Comparison of ENCODE assay signal across 19 cellular contexts in genomic region chr6:167789358-167789757, GRCh38.
"Had no signal": no experiment of that assay in that cellular context is flagged by ENCODE, and none has a peak within 500 bp of the region (broad histone marks: within the 10 kb centered on the region; RNA-seq: fewer than 3 reads in every experiment).

No MANE protein-coding gene starts in this region.

- H3K36me3 ChIP-seq: tibial artery, uterus had no signal

- H3K9me3 ChIP-seq: tibial artery, uterus had no signal

- DNase-seq: activated CD4-positive, alpha-beta memory T cell treated with anti-CD3 and anti-CD28 coated beads, Interleukin-2, amount 10 ng/mL, durations not matched to agents 7 days and 5 days; activated CD8-positive, alpha-beta memory T cell treated with anti-CD3 and anti-CD28 coated beads, Interleukin-2, amount 50 U/mL, for 4 hours; activated gamma-delta T cell; activated T-cell treated with anti-CD3 and anti-CD28 coated beads, Interleukin-2, amount 50 U/mL, for 72 hours; amniotic stem cell; effector CD8-positive, alpha-beta T cell; foreskin melanocyte; naive B cell; retina; stimulated activated CD4-positive, alpha-beta T cell treated with anti-CD3 and anti-CD28 coated beads, Interleukin-15, amount 100 ng/mL, for 24 hours; stimulated activated CD4-positive, alpha-beta T cell treated with anti-CD3 and anti-CD28 coated beads, Interleukin-4, amount 100 ng/mL, for 1 hour; stimulated activated naive B cell treated with anti-CD40 and anti-IgM and Interleukin-4, amounts not matched to agents 10 μg/mL and 1 μg/mL and 100 μg/mL, for 72 hours; T-cell; T-helper 9 cell; uterus had no signal

- H3K27ac ChIP-seq: tibial artery, uterus had no signal

- H3K4me1 Mint-ChIP-seq: activated CD4-positive, alpha-beta memory T cell treated with anti-CD3 and anti-CD28 coated beads, Interleukin-2, amount 10 ng/mL, durations not matched to agents 7 days and 5 days; central memory CD8-positive, alpha-beta T cell; T-cell had no signal

- ATAC-seq: activated T-cell treated with anti-CD3 and anti-CD28 coated beads, Interleukin-2, amount 50 U/mL, for 72 hours; left colon; stimulated activated naive B cell treated with anti-CD40 and anti-IgM and Interleukin-4, amounts not matched to agents 10 μg/mL and 1 μg/mL and 100 μg/mL, for 72 hours; T-cell had no signal

- H3K4me1 ChIP-seq: uterus had no signal

- H3K9me3 Mint-ChIP-seq: activated CD4-positive, alpha-beta memory T cell treated with anti-CD3 and anti-CD28 coated beads, Interleukin-2, amount 10 ng/mL, durations not matched to agents 7 days and 5 days; activated T-cell treated with anti-CD3 and anti-CD28 coated beads, Interleukin-2, amount 50 U/mL, for 72 hours; central memory CD8-positive, alpha-beta T cell; T-cell had no signal

- H3K27me3 ChIP-seq: tibial artery, uterus had no signal

- H3K27ac Mint-ChIP-seq: activated CD4-positive, alpha-beta memory T cell treated with anti-CD3 and anti-CD28 coated beads, Interleukin-2, amount 10 ng/mL, durations not matched to agents 7 days and 5 days; activated naive CD8-positive, alpha-beta T cell; activated T-cell treated with anti-CD3 and anti-CD28 coated beads, Interleukin-2, amount 50 U/mL, for 72 hours; naive B cell; stimulated activated naive B cell treated with anti-CD40 and anti-IgM and Interleukin-4, amounts not matched to agents 10 μg/mL and 1 μg/mL and 100 μg/mL, for 72 hours; T-cell had no signal

- H3K4me3 ChIP-seq: tibial artery, uterus had no signal

- H3K4me3 Mint-ChIP-seq: activated CD4-positive, alpha-beta memory T cell treated with anti-CD3 and anti-CD28 coated beads, Interleukin-2, amount 10 ng/mL, durations not matched to agents 7 days and 5 days; activated naive CD8-positive, alpha-beta T cell; activated T-cell treated with anti-CD3 and anti-CD28 coated beads, Interleukin-2, amount 50 U/mL, for 72 hours; central memory CD8-positive, alpha-beta T cell; naive B cell; stimulated activated naive B cell treated with anti-CD40 and anti-IgM and Interleukin-4, amounts not matched to agents 10 μg/mL and 1 μg/mL and 100 μg/mL, for 72 hours; T-cell had no signal

- H3K36me3 Mint-ChIP-seq: activated naive CD8-positive, alpha-beta T cell; naive B cell; stimulated activated naive B cell treated with anti-CD40 and anti-IgM and Interleukin-4, amounts not matched to agents 10 μg/mL and 1 μg/mL and 100 μg/mL, for 72 hours; T-cell had no signal
